1 cellular context compared by ENCODE assay signal in genomic region chr18:3037423-3037915, GRCh38.
TF ChIP-seq lines count a peak whose summit lies in the region.

No MANE protein-coding gene starts in this region.

TF ChIP-seq in endothelial cell of umbilical vein, 7 proteins besides CTCF, POLR2A, EP300 and RAD21:
- TF ChIP-seq POLR2AphosphoS5 (IDR thresholded peaks at IDR 0.05; ENCODE audit: insufficient read depth, low read depth, low read length) (no peak), JUN (IDR thresholded peaks at IDR 0.05; ENCODE audit: borderline replicate concordance, insufficient read depth, insufficient read length, low read depth) (peak; percentile 32), FOS (IDR thresholded peaks at IDR 0.05; ENCODE audit: borderline replicate concordance, insufficient read depth, low read length) (peak; percentile 53)
